Comparison of ENCODE assay signal across 11 cellular contexts in genomic region chr9:135951889-135952663, GRCh38. TPM values are rescaled to one million over a fixed set of nuclear protein-coding genes. Genes with fewer than 3 reads are reported as not detected.
A peak's percentile ranks its signal among the peaks of the same experiment; 100 is the strongest.
DNase-seq lines count a peak whose midpoint lies in the region; ATAC-seq and TF ChIP-seq lines count a peak whose summit lies in the region.
"Had no signal": no experiment of that assay in that cellular context is flagged by ENCODE, and none has a peak within 500 bp of the region (broad histone marks: within the 10 kb centered on the region; RNA-seq: fewer than 3 reads in every experiment).

No MANE protein-coding gene starts in this region.

- peak overlapping the region; percentile 30 for H3K27ac ChIP-seq in endodermal cell (ENCODE audit: low read depth, low read length)
- H3K27ac ChIP-seq: SJSA1 had no signal

- no peak overlapping the region for H3K9ac ChIP-seq in endodermal cell (ENCODE audit: extremely low read depth, low read length, poor library complexity, severe bottlenecking)

- WGBS in endodermal cell (ENCODE audit: insufficient coverage in 1 of 2, insufficient read length in 1 of 2), 2 experiments, result 94% methylated on average over 16 to 18 of the region's 18 CpGs

- no peak overlapping the region for H3K4me3 Mint-ChIP-seq in endodermal cell
- H3K4me3 Mint-ChIP-seq in progenitor cell of endocrine pancreas (ENCODE audit: low read depth), result no peak overlapping the region
- H3K4me3 Mint-ChIP-seq in T-helper 17 cell, result no peak overlapping the region

- peaks cover 32% of the 10 kb centered on the region for H3K36me3 ChIP-seq in endodermal cell (ENCODE audit: control insufficient read depth, insufficient read depth, low read length)
- peaks cover 15% of the 10 kb centered on the region; the same call in 1 of the 2 replicates for H3K36me3 ChIP-seq in MG63

- H3K27ac Mint-ChIP-seq in endodermal cell (no peak overlapping the region), progenitor cell of endocrine pancreas (peak overlapping the region; percentile 78), T-helper 17 cell (no peak overlapping the region)

- no peaks in the 10 kb centered on the region for H3K4me1 ChIP-seq in endodermal cell (ENCODE audit: control insufficient read depth, insufficient read depth, low read length)
- H3K4me1 ChIP-seq: SJSA1 had no signal

- no peaks in the 10 kb centered on the region for H3K4me1 Mint-ChIP-seq in endodermal cell
- peaks cover 8% of the 10 kb centered on the region for H3K4me1 Mint-ChIP-seq in progenitor cell of endocrine pancreas (ENCODE audit: low read depth)
- H3K4me1 Mint-ChIP-seq in T-helper 17 cell, result peaks cover 9% of the 10 kb centered on the region

- H3K36me3 Mint-ChIP-seq in endodermal cell (ENCODE audit: low read depth) (peaks cover 35% of the 10 kb centered on the region), progenitor cell of endocrine pancreas (ENCODE audit: insufficient read depth) (peaks cover 15% of the 10 kb centered on the region), T-helper 17 cell (ENCODE audit: low read depth) (peaks cover 15% of the 10 kb centered on the region)

- no peaks in the 10 kb centered on the region for H3K9me3 Mint-ChIP-seq in endodermal cell
- no peaks in the 10 kb centered on the region for H3K9me3 Mint-ChIP-seq in progenitor cell of endocrine pancreas (ENCODE audit: low read depth)

- TF ChIP-seq CTCF in endodermal cell (conservative IDR thresholded peaks at IDR 0.05) (no peak), progenitor cell of endocrine pancreas (IDR thresholded peaks at IDR 0.05; ENCODE audit: unreplicated experiment) (no peak)

- H3K27me3 Mint-ChIP-seq in endodermal cell (ENCODE audit: insufficient read depth) (no peaks in the 10 kb centered on the region), progenitor cell of endocrine pancreas (no peaks in the 10 kb centered on the region), T-helper 17 cell (no peaks in the 10 kb centered on the region)

- DNase-seq in HK-2 (ENCODE audit: unreplicated experiment) (peak; percentile 74), NCI-H748 treated with DMSO at 0.1 percent for 48 hours (lab: John Stamatoyannopoulos, UW) (peak; percentile 26), endodermal cell (no peak), progenitor cell of endocrine pancreas (ENCODE audit: low spot score, unreplicated experiment) (no peak), MG63 (no peak), T-helper 17 cell (no peak), occipital lobe (lab: John Stamatoyannopoulos, UW) (no peak)
- DNase-seq: activated T-cell treated with anti-CD3 and anti-CD28 coated beads for 4 hours, DND-41 had no signal

- H3K9me3 ChIP-seq in endodermal cell (ENCODE audit: control insufficient read depth, low read length) (no peaks in the 10 kb centered on the region), MG63 (no peaks in the 10 kb centered on the region), T-helper 17 cell (ENCODE audit: control insufficient read depth, low read length, poor library complexity, severe bottlenecking) (no peaks in the 10 kb centered on the region)
- H3K9me3 ChIP-seq: SJSA1 had no signal

- ATAC-seq in GM21515 (IDR thresholded peaks at IDR 0.05; ENCODE audit: unreplicated experiment), result no peak
- ATAC-seq in T-helper 17 cell, result no peak

- H3K4me3 ChIP-seq in endodermal cell (ENCODE audit: low read length) (no peak overlapping the region), MG63 (no peak overlapping the region)
- H3K4me3 ChIP-seq: SJSA1 had no signal

- H3K27me3 ChIP-seq in endodermal cell (ENCODE audit: control insufficient read depth, insufficient read depth, low read length, poor library complexity, severe bottlenecking) (no peaks in the 10 kb centered on the region), MG63 (no peaks in the 10 kb centered on the region)
- H3K27me3 ChIP-seq: SJSA1 had no signal

RNA-seq across cellular contexts. Expression of gene UBAC1, which starts 9.1 kb away (rescaled TPM):
- 10 to 100 TPM; 47.9 to 48.4 TPM for total RNA-seq in endodermal cell
- 43.3 TPM for polyA plus RNA-seq in endodermal cell (2013, experiment 1 of 2)
- polyA plus RNA-seq in endodermal cell (2013, experiment 2 of 2), result 38.8 TPM
- 31.4 and 34.2 TPM in 2 replicates for total RNA-seq in progenitor cell of endocrine pancreas
- 49.9 and 81.3 TPM in 2 replicates for total RNA-seq in MG63 (2014; rRNA removed; shearing (Covaris generic); ENCODE audit: low replicate concordance)
- 10 to 100 TPM; 23.2 to 23.7 TPM for total RNA-seq in T-helper 17 cell
- 32.8 TPM for total RNA-seq in occipital lobe

RNA-seq across cellular contexts. Expression of gene CAMSAP1, which starts 44.7 kb away (rescaled TPM):
- 10 to 100 TPM; 40.1 to 43.1 TPM for total RNA-seq in endodermal cell
- polyA plus RNA-seq in endodermal cell (2013, experiment 1 of 2), result 36.8 TPM
- 37.7 TPM for polyA plus RNA-seq in endodermal cell (2013, experiment 2 of 2)
- total RNA-seq in progenitor cell of endocrine pancreas, result 80.6 and 82.2 TPM in 2 replicates
- 11.1 and 14.5 TPM in 2 replicates for total RNA-seq in MG63 (2014; rRNA removed; shearing (Covaris generic); ENCODE audit: low replicate concordance)
- total RNA-seq in T-helper 17 cell, result 10 to 100 TPM; 32.6 to 39.3 TPM
- total RNA-seq in occipital lobe, result 128 TPM

Comparison
In these comparisons a context has a peak if more than half of its experiments do, and no peak if none do; other contexts are left out.
1. DNase-seq: peak in HK-2 (single experiment) and NCI-H748 treated with DMSO at 0.1 percent for 48 hours (single experiment); none in endodermal cell (single experiment), progenitor cell of endocrine pancreas (single experiment), MG63 (single experiment), T-helper 17 cell (0 of 3) and occipital lobe (single experiment).